In the genomic region with DNA sequence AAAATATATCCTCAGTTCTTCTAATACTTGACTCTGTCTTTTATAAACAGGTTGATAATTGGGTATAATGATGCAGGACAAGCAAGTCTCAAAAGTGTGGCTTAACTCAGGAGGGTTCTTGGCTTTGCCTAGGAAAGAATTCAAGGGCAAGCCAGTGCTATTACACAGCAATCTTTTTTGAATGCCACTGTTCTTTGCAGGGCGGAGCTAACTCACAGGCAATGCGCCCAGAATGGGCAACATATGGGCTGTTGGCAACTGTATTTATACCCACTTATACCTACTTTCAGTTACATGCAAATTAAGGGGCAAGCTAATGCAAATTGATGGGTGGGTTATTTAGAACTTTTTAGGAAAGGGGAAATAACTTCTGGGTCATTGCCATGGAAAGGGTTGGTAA, we compare ENCODE assay signal across 16 cellular contexts.
"Had no signal": no experiment of that assay in that cellular context is flagged by ENCODE, and none has a peak within 500 bp of the region (broad histone marks: within the 10 kb centered on the region; RNA-seq: fewer than 3 reads in every experiment).

No MANE protein-coding gene starts in this region.

- ATAC-seq: foreskin keratinocyte, left lung, lower lobe of right lung, natural killer cell, right cardiac atrium had no signal

- H3K4me1 Mint-ChIP-seq: immature natural killer cell, memory B cell, natural killer cell had no signal

- DNase-seq: dermis blood vessel endothelial cell; esophagus squamous epithelium; foreskin keratinocyte; immature natural killer cell; left lung; lower lobe of right lung; natural killer cell; ovary; right cardiac atrium; stimulated activated CD4-positive, alpha-beta T cell treated with anti-CD3 and anti-CD28 coated beads, Interleukin-2, amount 100 ng/mL, for 48 hours; stimulated activated naive CD4-positive, alpha-beta T cell treated with Interleukin-2 at 50 U/mL for 16 hours; trophoblast cell had no signal

- H3K27ac Mint-ChIP-seq: immature natural killer cell, memory B cell, mesothelial cell of epicardium, natural killer cell, progenitor cell of endocrine pancreas had no signal

- H3K36me3 Mint-ChIP-seq: immature natural killer cell, memory B cell, natural killer cell had no signal

- H3K27me3 Mint-ChIP-seq: progenitor cell of endocrine pancreas had no signal

- H3K4me3 Mint-ChIP-seq: immature natural killer cell, memory B cell, mesothelial cell of epicardium, natural killer cell, neural crest cell had no signal
